In the genomic region with DNA sequence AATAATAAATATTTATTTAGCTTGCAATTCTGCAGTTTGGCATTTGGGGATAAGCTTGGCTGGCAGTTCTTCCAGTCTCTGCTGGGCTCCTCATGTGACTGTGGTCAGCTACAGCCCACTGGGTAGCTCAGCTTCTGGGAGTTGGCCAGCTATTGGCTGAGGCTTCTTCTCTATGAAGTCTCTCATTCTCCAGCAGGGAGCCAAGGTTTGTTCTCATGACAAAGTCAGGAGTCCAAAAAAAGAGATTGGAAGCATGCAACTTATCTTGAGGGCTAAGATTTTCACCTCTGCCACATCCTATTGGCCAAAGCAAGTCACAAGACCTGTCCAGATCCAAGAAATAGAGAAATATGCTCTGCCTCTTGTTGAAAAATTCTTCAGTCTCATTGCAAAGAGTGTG, we compare ENCODE assay signal across 24 cellular contexts.
A peak's percentile ranks its signal among the peaks of the same experiment; 100 is the strongest.
DNase-seq lines count a peak whose midpoint lies in the region; ATAC-seq and TF ChIP-seq lines count a peak whose summit lies in the region.
"Had no signal": no experiment of that assay in that cellular context is flagged by ENCODE, and none has a peak within 500 bp of the region (broad histone marks: within the 10 kb centered on the region; RNA-seq: fewer than 3 reads in every experiment).

No MANE protein-coding gene starts in this region.

- peaks cover 3% of the 10 kb centered on the region; the same call in 1 of the 2 replicates for H3K36me3 ChIP-seq in GM23338 (ENCODE audit: insufficient read depth)
- peaks cover 5% of the 10 kb centered on the region for H3K36me3 ChIP-seq in WERI-Rb-1

- H2AFZ ChIP-seq in GM23338 = 0 out of 2 replicates have a peak overlapping the region, but pooled peaks have one; percentile 10

- H4K20me1 ChIP-seq in GM23338 (replicated peaks; ENCODE audit: insufficient read depth) = no peaks in the 10 kb centered on the region

- H3K27me3 Mint-ChIP-seq in GM23338 (ENCODE audit: insufficient read depth, low read depth, poor library complexity) = peaks cover 2% of the 10 kb centered on the region

- H3K9me3 ChIP-seq in WERI-Rb-1 (ENCODE audit: severe bottlenecking) = peaks cover 8% of the 10 kb centered on the region
- H3K9me3 ChIP-seq: body of pancreas had no signal

- no peaks in the 10 kb centered on the region for H3K27me3 ChIP-seq in GM23338 (ENCODE audit: insufficient read depth)
- no peaks in the 10 kb centered on the region for H3K27me3 ChIP-seq in WERI-Rb-1 (ENCODE audit: insufficient read depth, low read depth, severe bottlenecking)
- H3K27me3 ChIP-seq: body of pancreas had no signal

- H3K79me2 ChIP-seq in GM23338 (replicated peaks; ENCODE audit: insufficient read depth) = no peaks in the 10 kb centered on the region

- no peaks in the 10 kb centered on the region for H3F3A ChIP-seq in GM23338 (replicated peaks; ENCODE audit: low read depth)

- peaks cover 25% of the 10 kb centered on the region for H3K4me1 ChIP-seq in GM23338 (ENCODE audit: insufficient read depth)
- H3K4me1 ChIP-seq: body of pancreas had no signal

- peaks cover 6% of the 10 kb centered on the region; the same call in 1 of the 3 replicates for H3K36me3 Mint-ChIP-seq in GM23338 (ENCODE audit: low read depth)
- H3K36me3 Mint-ChIP-seq: activated CD8-positive, alpha-beta memory T cell treated with anti-CD3 and anti-CD28 coated beads, Interleukin-2, amount 10 ng/mL, durations not matched to agents 7 days and 5 days had no signal

- H3K9me2 ChIP-seq in GM23338 (ENCODE audit: insufficient read depth) = peaks cover 7% of the 10 kb centered on the region

- H3K4me3 ChIP-seq in GM23338 = no peak overlapping the region
- H3K4me3 ChIP-seq in WERI-Rb-1 (ENCODE audit: low read depth, low read length) = peak overlapping the region; percentile 9; the same call in 1 of the 2 replicates
- H3K4me3 ChIP-seq: body of pancreas, lung had no signal

- H3K4me1 Mint-ChIP-seq in GM23338 = peaks cover 25% of the 10 kb centered on the region
- H3K4me1 Mint-ChIP-seq: activated CD4-positive, alpha-beta T cell treated with anti-CD3 and anti-CD28 coated beads, Interleukin-2, amount 10 ng/mL, durations not matched to agents 7 days and 5 days; activated CD8-positive, alpha-beta memory T cell treated with anti-CD3 and anti-CD28 coated beads, Interleukin-2, amount 10 ng/mL, durations not matched to agents 7 days and 5 days; neural crest cell had no signal

- H3K27ac ChIP-seq in GM23338 (ENCODE audit: low read depth) = no peak overlapping the region
- no peak overlapping the region for H3K27ac ChIP-seq in WERI-Rb-1
- H3K27ac ChIP-seq: body of pancreas had no signal

- DNase-seq in GM23338 (ENCODE audit: low spot score) (no peak), WERI-Rb-1 (no peak), fibroblast of gingiva (ENCODE audit: low read depth) (peak; percentile 58), posterior vena cava (ENCODE audit: low spot score) (peak; percentile 82), NAMALWA (ENCODE audit: low spot score) (no peak)
- DNase-seq in stimulated activated CD4-positive, alpha-beta T cell treated with anti-CD3 and anti-CD28 coated beads, Interleukin-2, amount 100 ng/mL, for 48 hours = no peak
- DNase-seq in activated effector memory CD4-positive, alpha-beta T cell treated with anti-CD3 and anti-CD28 coated beads, Interleukin-2, amount 50 U/mL, for 16 hours = no peak
- DNase-seq: activated CD4-positive, alpha-beta T cell treated with anti-CD3 and anti-CD28 coated beads, Interleukin-2, amount 10 ng/mL, durations not matched to agents 7 days and 5 days; activated CD8-positive, alpha-beta memory T cell treated with anti-CD3 and anti-CD28 coated beads, Interleukin-2, amount 10 ng/mL, durations not matched to agents 7 days and 5 days; activated naive CD4-positive, alpha-beta T cell treated with anti-CD3 and anti-CD28 coated beads, Interleukin-2, amount 50 U/mL, for 16 hours; body of pancreas; DMS79 treated with DMSO at 0.1 percent for 48 hours; effector memory CD4-positive, alpha-beta T cell; MV-4-11; NCI-H1694 treated with DMSO at 0.1 percent for 48 hours; NCI-H2171; NCI-H526; stimulated activated CD4-positive, alpha-beta T cell treated with anti-CD3 and anti-CD28 coated beads, Interleukin-12 subunit alpha, Interleukin-12 subunit beta, amount 100 ng/mL, for 4 hours; stimulated activated CD4-positive, alpha-beta T cell treated with anti-CD3 and anti-CD28 coated beads, Interleukin-4, amount 100 ng/mL, for 4 hours; stimulated activated naive CD4-positive, alpha-beta T cell had no signal

- no peak for TF ChIP-seq CTCF in GM23338 (conservative IDR thresholded peaks at IDR 0.05; ENCODE audit: low read depth in 2 of 2)
- no peak for TF ChIP-seq CTCF in WERI-Rb-1 (IDR thresholded peaks at IDR 0.05; ENCODE audit: low read depth, low read length)

- H3K27ac Mint-ChIP-seq in GM23338 = no peak overlapping the region
- H3K27ac Mint-ChIP-seq: activated CD4-positive, alpha-beta T cell treated with anti-CD3 and anti-CD28 coated beads, Interleukin-2, amount 10 ng/mL, durations not matched to agents 7 days and 5 days; activated CD8-positive, alpha-beta memory T cell treated with anti-CD3 and anti-CD28 coated beads, Interleukin-2, amount 10 ng/mL, durations not matched to agents 7 days and 5 days had no signal

- no peak for ATAC-seq in GM23338
- ATAC-seq in GM18873 (IDR thresholded peaks at IDR 0.05; ENCODE audit: low FRiP score, unreplicated experiment) = no peak
- ATAC-seq: activated CD8-positive, alpha-beta memory T cell treated with anti-CD3 and anti-CD28 coated beads, Interleukin-2, amount 10 ng/mL, durations not matched to agents 7 days and 5 days; body of pancreas; esophagus mucosa had no signal

- 0 out of 2 replicates have a peak overlapping the region, but pooled peaks have one; percentile 59 for H3K4me2 ChIP-seq in GM23338

- no peak overlapping the region for H3K4me3 Mint-ChIP-seq in GM23338
- H3K4me3 Mint-ChIP-seq: activated CD4-positive, alpha-beta T cell treated with anti-CD3 and anti-CD28 coated beads, Interleukin-2, amount 10 ng/mL, durations not matched to agents 7 days and 5 days; activated CD8-positive, alpha-beta memory T cell treated with anti-CD3 and anti-CD28 coated beads, Interleukin-2, amount 10 ng/mL, durations not matched to agents 7 days and 5 days; neural crest cell had no signal

- H3K9me3 Mint-ChIP-seq in GM23338 = peaks cover 15% of the 10 kb centered on the region
- H3K9me3 Mint-ChIP-seq: activated CD4-positive, alpha-beta T cell treated with anti-CD3 and anti-CD28 coated beads, Interleukin-2, amount 10 ng/mL, durations not matched to agents 7 days and 5 days had no signal

- intact Hi-C loops in posterior vena cava (cut with DNase I) = no loop called here

TF ChIP-seq in GM23338, 12 proteins besides CTCF, POLR2A, EP300 and RAD21:
- TF ChIP-seq STAT1 (IDR thresholded peaks at IDR 0.05; ENCODE audit: unreplicated experiment) = no peak

Comparison
In these comparisons a context has a peak if more than half of its experiments do, and no peak if none do; other contexts are left out.
1. DNase-seq: peak in fibroblast of gingiva (single experiment) and posterior vena cava (single experiment); none in GM23338 (single experiment), WERI-Rb-1 (single experiment), NAMALWA (single experiment), stimulated activated CD4-positive, alpha-beta T cell treated with anti-CD3 and anti-CD28 coated beads, Interleukin-2, amount 100 ng/mL, for 48 hours (0 of 2) and activated effector memory CD4-positive, alpha-beta T cell treated with anti-CD3 and anti-CD28 coated beads, Interleukin-2, amount 50 U/mL, for 16 hours (single experiment).